ENCODE assay signal across 8 cellular contexts in genomic region chr10:31697271-31698168, GRCh38.
DNase-seq lines count a peak whose midpoint lies in the region; ATAC-seq, FAIRE-seq and TF ChIP-seq lines count a peak whose summit lies in the region.

No MANE protein-coding gene starts in this region.

- no peak for FAIRE-seq in HepG2 (lab: Jason Lieb, UNC)
- peak; percentile 88 for FAIRE-seq in endothelial cell of umbilical vein (lab: Jason Lieb, UNC)

- TF ChIP-seq POLR2A in HepG2 (IDR thresholded peaks at IDR 0.05; ENCODE audit: insufficient read depth in 1 of 2, low read depth in 2 of 2, low read length in 2 of 2) (no peak), endothelial cell of umbilical vein (IDR thresholded peaks at IDR 0.05; ENCODE audit: low read depth, low read length) (peak; percentile 75)

- H3K9me1 ChIP-seq in endothelial cell of umbilical vein (replicated peaks; ENCODE audit: control insufficient read depth, extremely low read depth, insufficient read depth, low read length) = no peaks in the 10 kb centered on the region

- H3K36me3 ChIP-seq in liver (ENCODE audit: control insufficient read depth in 4 of 4, insufficient read depth in 3 of 4, low read depth in 1 of 4, low read length in 3 of 4) (no peaks in the 10 kb centered on the region), HepG2 (replicated peaks in 1 of 2; ENCODE audit: control insufficient read depth in 1 of 2, insufficient read depth in 2 of 2, low read length in 2 of 2) (no peaks in the 10 kb centered on the region), endothelial cell of umbilical vein (ENCODE audit: control insufficient read depth in 2 of 2, extremely low read depth in 1 of 2, insufficient read depth in 2 of 2, low read length in 2 of 2) (no peaks in the 10 kb centered on the region)
- no peaks in the 10 kb centered on the region for H3K36me3 ChIP-seq in naive thymus-derived CD4-positive, alpha-beta T cell (ENCODE audit: control insufficient read depth in 2 of 3, insufficient read depth in 3 of 3, low read length in 3 of 3)

- dilution Hi-C loops in endothelial cell of umbilical vein (cut with MboI; ENCODE audit: extremely low pct_ligation_motif_present, low sequenced_read_pairs) = no loop called here

- H2AFZ ChIP-seq in HepG2 (ENCODE audit: low read length) (no peak overlapping the region), endothelial cell of umbilical vein (ENCODE audit: low read depth, low read length) (peak overlapping the region; percentile 6)

- H3K4me2 ChIP-seq in HepG2 (ENCODE audit: low read depth, low read length) = no peak overlapping the region
- H3K4me2 ChIP-seq in endothelial cell of umbilical vein (ENCODE audit: insufficient read depth, low read length) = peak overlapping the region; percentile 85

- in situ Hi-C loops in HepG2 (cut with HindIII; ENCODE audit: extremely low pct_ligation_motif_present, low pct_unique_long_range_greater_than_20kb) = no loop called here

- ATAC-seq in HepG2 (no peak), GM21360 (IDR thresholded peaks at IDR 0.05; ENCODE audit: unreplicated experiment) (no peak)
- ATAC-seq in naive thymus-derived CD4-positive, alpha-beta T cell = peak; percentile 79

- H3K4me3 ChIP-seq in liver (ENCODE audit: low read depth in 1 of 3, low read length in 3 of 3) (no peak overlapping the region), HepG2 (replicated peaks in 1 of 3; ENCODE audit: insufficient read depth in 1 of 3, low read depth in 2 of 3, low read length in 3 of 3) (no peak overlapping the region), endothelial cell of umbilical vein (replicated peaks in 1 of 3; ENCODE audit: insufficient read depth in 1 of 3, low read depth in 1 of 3, low read length in 3 of 3) (peak overlapping the region in 1 of 3 experiments; percentile 24)
- no peak overlapping the region for H3K4me3 ChIP-seq in naive thymus-derived CD4-positive, alpha-beta T cell (ENCODE audit: low read length)

- H4K20me1 ChIP-seq in HepG2 (ENCODE audit: insufficient read depth, low read length) (no peaks in the 10 kb centered on the region), endothelial cell of umbilical vein (replicated peaks; ENCODE audit: control insufficient read depth, extremely low read depth, insufficient read depth, low read length) (no peaks in the 10 kb centered on the region)

- H3K79me2 ChIP-seq in HepG2 (ENCODE audit: insufficient read depth, low read length) (no peaks in the 10 kb centered on the region), endothelial cell of umbilical vein (ENCODE audit: control insufficient read depth, insufficient read depth, low read length) (no peaks in the 10 kb centered on the region)

- no peak for DNase-seq in HepG2 (ENCODE audit: low spot score)
- DNase-seq in endothelial cell of umbilical vein (ENCODE audit: low read depth, low spot score) = peak; percentile 98
- DNase-seq in naive thymus-derived CD4-positive, alpha-beta T cell = no peak
- DNase-seq in activated CD4-positive, CD25-positive, alpha-beta regulatory T cell (lab: John Stamatoyannopoulos, UW) = no peak
- DNase-seq in GDM1 (lab: John Stamatoyannopoulos, UW) = no peak
- DNase-seq in NCI-H2029 (lab: John Stamatoyannopoulos, UW) = no peak

- no peak overlapping the region for H3K4me3 Mint-ChIP-seq in naive thymus-derived CD4-positive, alpha-beta T cell

- peaks cover 0 to 5% (median 0%) of the 10 kb centered on the region in 5 donors for H3K36me3 Mint-ChIP-seq in naive thymus-derived CD4-positive, alpha-beta T cell

- TF ChIP-seq EP300 in HepG2 (IDR thresholded peaks at IDR 0.05; ENCODE audit: low read depth in 2 of 2, low read length in 2 of 2) (no peak), HepG2 (CRISPR knock-in tag; IDR thresholded peaks at IDR 0.05; ENCODE audit: borderline replicate concordance) (no peak)

- TF ChIP-seq RAD21 in liver (IDR thresholded peaks at IDR 0.05) = no peak
- no peak for TF ChIP-seq RAD21 in HepG2 (CRISPR knock-in tag; IDR thresholded peaks at IDR 0.05)

- 62% methylated on average over 19 of the region's 19 CpGs for whole genome bisulfite sequencing in liver
- WGBS in HepG2 (ENCODE audit: low lambda C conversion rate) = 32% methylated on average over 14 of the region's 19 CpGs

- no peak for TF ChIP-seq CTCF in liver (IDR thresholded peaks at IDR 0.05; ENCODE audit: low read depth, low read length, missing input control)
- no peak for TF ChIP-seq CTCF in HepG2 (CRISPR knock-in tag; IDR thresholded peaks at IDR 0.05)
- TF ChIP-seq CTCF in endothelial cell of umbilical vein (IDR thresholded peaks at IDR 0.05; ENCODE audit: extremely low read depth in 1 of 2, insufficient read depth in 1 of 2, low read depth in 1 of 2, low read length in 2 of 2) = no peak

- H3K27ac Mint-ChIP-seq in naive thymus-derived CD4-positive, alpha-beta T cell = peak overlapping the region in 1 of 9 donors; percentile 9

- no peaks in the 10 kb centered on the region for H3K9me3 ChIP-seq in liver (ENCODE audit: control insufficient read depth in 4 of 4, low read length in 3 of 4)
- peaks cover 1% of the 10 kb centered on the region; the same call in 1 of the 2 replicates for H3K9me3 ChIP-seq in HepG2 (ENCODE audit: low read length)
- H3K9me3 ChIP-seq in endothelial cell of umbilical vein (replicated peaks; ENCODE audit: control insufficient read depth, insufficient read depth, low read length) = no peaks in the 10 kb centered on the region
- H3K9me3 ChIP-seq in naive thymus-derived CD4-positive, alpha-beta T cell (ENCODE audit: control insufficient read depth in 2 of 3, low read length in 3 of 3) = no peaks in the 10 kb centered on the region

- peaks cover 0 to 4% (median 0%) of the 10 kb centered on the region in 7 donors for H3K4me1 Mint-ChIP-seq in naive thymus-derived CD4-positive, alpha-beta T cell

- peaks cover 0 to 5% (median 0%) of the 10 kb centered on the region in 11 donors for H3K9me3 Mint-ChIP-seq in naive thymus-derived CD4-positive, alpha-beta T cell

- no peak overlapping the region for H3K9ac ChIP-seq in liver (ENCODE audit: low read depth in 1 of 2, low read length in 2 of 2)
- H3K9ac ChIP-seq in HepG2 (ENCODE audit: insufficient read depth, low read depth, low read length) = no peak overlapping the region
- H3K9ac ChIP-seq in endothelial cell of umbilical vein (replicated peaks; ENCODE audit: extremely low read depth, insufficient read depth, low read length) = peak overlapping the region; percentile 76

- H3K27me3 ChIP-seq in liver (ENCODE audit: control insufficient read depth in 4 of 4, insufficient read depth in 4 of 4, low read length in 3 of 4) = no peaks in the 10 kb centered on the region
- H3K27me3 ChIP-seq in HepG2 (ENCODE audit: control insufficient read depth in 1 of 2, insufficient read depth in 2 of 2, low read length in 2 of 2) = peaks cover 5 to 37% of the 10 kb centered on the region in 2 experiments; a peak in 3 of 5 replicates
- no peaks in the 10 kb centered on the region for H3K27me3 ChIP-seq in endothelial cell of umbilical vein (ENCODE audit: control insufficient read depth in 2 of 2, insufficient read depth in 2 of 2, low read length in 2 of 2)
- H3K27me3 ChIP-seq in naive thymus-derived CD4-positive, alpha-beta T cell (ENCODE audit: control insufficient read depth in 2 of 2, insufficient read depth in 2 of 2, low read length in 2 of 2) = no peaks in the 10 kb centered on the region

- BruUV-seq in HepG2 (replicated peaks; lab: Mats Ljungman, UMichigan) = no TSS peak
- BruUV-seq in endothelial cell of umbilical vein (replicated peaks; lab: Mats Ljungman, UMichigan) = no TSS peak

- CTCF ChIA-PET in HepG2 (lab: Yijun Ruan, JAX; ENCODE audit: low intra/inter-chr PET ratio, low total read pairs) (no interaction called here), endothelial cell of umbilical vein (lab: Charles Lee) (interaction anchor here (0.9 to 2.5 kb wide), 13 partner anchors 10 to 1058 kb away, joined by 3 to 16 read pairs (median 4); no protein-coding TSS in a partner anchor)
- CTCF ChIA-PET in naive thymus-derived CD4-positive, alpha-beta T cell (lab: Charles Lee) = no interaction called here

- H3K27me3 Mint-ChIP-seq in naive thymus-derived CD4-positive, alpha-beta T cell = peaks cover 0 to 10% (median 0%) of the 10 kb centered on the region in 5 donors

- intact Hi-C loops in HepG2 (cut with micrococcal nuclease; ENCODE audit: unreplicated experiment) (no loop called here), endothelial cell of umbilical vein (cut with micrococcal nuclease) (loop anchor here (1.0 to 5.0 kb wide), 13 partner anchors 10 to 1053 kb away; no protein-coding TSS in a partner anchor)
- intact Hi-C loops in naive thymus-derived CD4-positive, alpha-beta T cell (cut with micrococcal nuclease) = no loop called here

- H3K27ac ChIP-seq in liver (ENCODE audit: low read depth in 1 of 2, low read length in 2 of 2) = peak overlapping the region; percentile 78 to 87
- H3K27ac ChIP-seq in HepG2 (ENCODE audit: extremely low read length, insufficient read depth, low read length) = no peak overlapping the region
- H3K27ac ChIP-seq in endothelial cell of umbilical vein (ENCODE audit: insufficient read depth, low read depth, low read length) = peak overlapping the region; percentile 90
- no peak overlapping the region for H3K27ac ChIP-seq in naive thymus-derived CD4-positive, alpha-beta T cell (ENCODE audit: low read depth, low read length)

- H3K4me1 ChIP-seq in liver (ENCODE audit: control insufficient read depth in 4 of 4, insufficient read depth in 4 of 4, low read length in 3 of 4) (no peaks in the 10 kb centered on the region), HepG2 (ENCODE audit: insufficient read depth, low read length) (no peaks in the 10 kb centered on the region), endothelial cell of umbilical vein (ENCODE audit: control insufficient read depth, extremely low read depth, insufficient read depth, low read length) (peaks cover 57% of the 10 kb centered on the region)
- no peaks in the 10 kb centered on the region for H3K4me1 ChIP-seq in naive thymus-derived CD4-positive, alpha-beta T cell (ENCODE audit: control insufficient read depth in 2 of 2, insufficient read depth in 2 of 2, low read length in 2 of 2)

- POLR2A ChIA-PET in HepG2 (lab: Yijun Ruan, JAX) (no interaction called here), endothelial cell of umbilical vein (lab: Charles Lee) (interaction anchor here (0.8 to 2.0 kb wide), 6 partner anchors 9 to 913 kb away, joined by 3 to 10 read pairs (median 6); partner anchors contain the start of gene ZNF438)
- POLR2A ChIA-PET in naive thymus-derived CD4-positive, alpha-beta T cell (lab: Charles Lee) = no interaction called here

TF ChIP-seq in liver, 16 proteins besides CTCF, POLR2A, EP300 and RAD21 (continues in another document):
- TF ChIP-seq NR2F2 (IDR thresholded peaks at IDR 0.05) (peak; percentile 72), JUND (IDR thresholded peaks at IDR 0.05) (peak in 1 of 2 donors; percentile 47), EGR1 (IDR thresholded peaks at IDR 0.05; ENCODE audit: low read depth in 2 of 2) (no peak)

TF ChIP-seq in HepG2, 621 proteins besides CTCF, POLR2A, EP300 and RAD21 (continues in another document):
- TF ChIP-seq PHF5A (CRISPR knock-in tag; IDR thresholded peaks at IDR 0.05; ENCODE audit: low read depth, unreplicated experiment) = no peak
- TF ChIP-seq ZNF124 (CRISPR knock-in tag; IDR thresholded peaks at IDR 0.05) = no peak

TF ChIP-seq in endothelial cell of umbilical vein, 7 proteins besides CTCF, POLR2A, EP300 and RAD21 (continues in another document):
- TF ChIP-seq MYC (IDR thresholded peaks at IDR 0.05; ENCODE audit: low read depth, low read length) = peak; percentile 2
- TF ChIP-seq POLR2AphosphoS5 (IDR thresholded peaks at IDR 0.05; ENCODE audit: insufficient read depth, low read depth, low read length) = peak; percentile 75
- TF ChIP-seq GATA2 (IDR thresholded peaks at IDR 0.05; ENCODE audit: insufficient read depth, insufficient read length, low read depth, low read length) = no peak

Comparison
In these comparisons a context has a peak if more than half of its experiments do, and no peak if none do; other contexts are left out.
1. H3K27ac ChIP-seq: peak in liver (2 of 2) and endothelial cell of umbilical vein (single experiment); none in HepG2 (single experiment) and naive thymus-derived CD4-positive, alpha-beta T cell (single experiment).